In the genomic region with DNA sequence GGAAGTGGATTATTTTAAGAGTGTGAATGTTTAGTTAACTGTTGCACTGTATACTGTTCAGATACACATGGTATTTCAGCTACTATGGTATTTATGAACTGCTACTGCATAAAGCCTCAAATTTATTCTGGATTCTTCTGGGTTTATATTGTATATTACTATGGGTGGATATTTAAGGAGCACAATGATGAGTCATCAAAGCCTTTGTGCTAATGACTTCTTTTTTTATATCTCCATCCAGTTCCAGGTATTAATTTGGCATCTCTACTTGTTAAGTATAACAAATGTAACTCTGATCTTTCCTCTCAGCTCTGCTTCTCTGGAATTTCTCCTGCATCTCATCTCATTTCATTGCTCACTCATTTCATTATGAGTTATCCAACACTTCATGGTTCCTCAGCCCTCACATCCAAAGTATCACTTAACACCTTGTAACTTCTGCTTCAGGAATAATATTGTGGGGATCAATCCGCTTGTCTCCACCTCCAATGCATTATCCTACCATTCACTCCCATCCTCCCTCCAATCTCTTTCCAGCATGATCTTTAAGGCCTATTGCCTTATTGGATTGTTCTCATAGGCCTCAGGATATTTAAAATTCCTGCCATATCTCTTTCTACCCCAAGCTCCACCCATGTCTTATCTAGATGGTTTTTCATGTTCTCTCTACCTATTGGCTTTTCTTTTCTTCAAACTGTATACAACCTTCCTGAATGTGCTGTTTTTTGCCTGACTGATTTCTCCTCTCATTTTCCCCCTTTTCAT, we compare ENCODE assay signal across 4 cellular contexts.
TF ChIP-seq lines count a peak whose summit lies in the region.

No MANE protein-coding gene starts in this region.

TF ChIP-seq in SK-N-SH treated with all-trans-retinoic acid at 6 μM for 48 hours, 23 proteins besides CTCF, POLR2A, EP300 and RAD21 (continued from another document and continues in another):
- TF ChIP-seq, protein P1, sequence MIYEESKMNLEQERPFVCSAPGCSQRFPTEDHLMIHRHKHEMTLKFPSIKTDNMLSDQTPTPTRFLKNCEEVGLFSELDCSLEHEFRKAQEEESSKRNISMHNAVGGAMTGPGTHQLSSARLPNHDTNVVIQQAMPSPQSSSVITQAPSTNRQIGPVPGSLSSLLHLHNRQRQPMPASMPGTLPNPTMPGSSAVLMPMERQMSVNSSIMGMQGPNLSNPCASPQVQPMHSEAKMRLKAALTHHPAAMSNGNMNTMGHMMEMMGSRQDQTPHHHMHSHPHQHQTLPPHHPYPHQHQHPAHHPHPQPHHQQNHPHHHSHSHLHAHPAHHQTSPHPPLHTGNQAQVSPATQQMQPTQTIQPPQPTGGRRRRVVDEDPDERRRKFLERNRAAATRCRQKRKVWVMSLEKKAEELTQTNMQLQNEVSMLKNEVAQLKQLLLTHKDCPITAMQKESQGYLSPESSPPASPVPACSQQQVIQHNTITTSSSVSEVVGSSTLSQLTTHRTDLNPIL (CRISPR knock-in tag; IDR thresholded peaks at IDR 0.05; ENCODE audit: low read depth), result no peak
- no peak for TF ChIP-seq OSR1 (CRISPR knock-in tag; IDR thresholded peaks at IDR 0.05)
- TF ChIP-seq ARNTL (CRISPR knock-in tag; IDR thresholded peaks at IDR 0.05; ENCODE audit: borderline replicate concordance, low read depth), result no peak
- no peak for TF ChIP-seq ZNF70 (CRISPR knock-in tag; IDR thresholded peaks at IDR 0.05)
- TF ChIP-seq ZC3H10 (CRISPR knock-in tag; IDR thresholded peaks at IDR 0.05), result no peak
- TF ChIP-seq ZNF8 (CRISPR knock-in tag; IDR thresholded peaks at IDR 0.05), result no peak
- TF ChIP-seq TCF4 (CRISPR knock-in tag; IDR thresholded peaks at IDR 0.05; ENCODE audit: borderline replicate concordance), result no peak
- TF ChIP-seq, protein P2, sequence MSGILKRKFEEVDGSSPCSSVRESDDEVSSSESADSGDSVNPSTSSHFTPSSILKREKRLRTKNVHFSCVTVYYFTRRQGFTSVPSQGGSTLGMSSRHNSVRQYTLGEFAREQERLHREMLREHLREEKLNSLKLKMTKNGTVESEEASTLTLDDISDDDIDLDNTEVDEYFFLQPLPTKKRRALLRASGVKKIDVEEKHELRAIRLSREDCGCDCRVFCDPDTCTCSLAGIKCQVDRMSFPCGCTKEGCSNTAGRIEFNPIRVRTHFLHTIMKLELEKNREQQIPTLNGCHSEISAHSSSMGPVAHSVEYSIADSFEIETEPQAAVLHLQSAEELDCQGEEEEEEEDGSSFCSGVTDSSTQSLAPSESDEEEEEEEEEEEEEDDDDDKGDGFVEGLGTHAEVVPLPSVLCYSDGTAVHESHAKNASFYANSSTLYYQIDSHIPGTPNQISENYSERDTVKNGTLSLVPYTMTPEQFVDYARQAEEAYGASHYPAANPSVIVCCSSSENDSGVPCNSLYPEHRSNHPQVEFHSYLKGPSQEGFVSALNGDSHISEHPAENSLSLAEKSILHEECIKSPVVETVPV (CRISPR knock-in tag; IDR thresholded peaks at IDR 0.05), result no peak
- no peak for TF ChIP-seq GLIS3 (CRISPR knock-in tag; IDR thresholded peaks at IDR 0.05)
- no peak for TF ChIP-seq CSDC2 (CRISPR knock-in tag; IDR thresholded peaks at IDR 0.05)

TF ChIP-seq in SK-N-SH, 30 proteins besides CTCF, POLR2A, EP300 and RAD21 (continued from another document):
- TF ChIP-seq, protein P3, sequence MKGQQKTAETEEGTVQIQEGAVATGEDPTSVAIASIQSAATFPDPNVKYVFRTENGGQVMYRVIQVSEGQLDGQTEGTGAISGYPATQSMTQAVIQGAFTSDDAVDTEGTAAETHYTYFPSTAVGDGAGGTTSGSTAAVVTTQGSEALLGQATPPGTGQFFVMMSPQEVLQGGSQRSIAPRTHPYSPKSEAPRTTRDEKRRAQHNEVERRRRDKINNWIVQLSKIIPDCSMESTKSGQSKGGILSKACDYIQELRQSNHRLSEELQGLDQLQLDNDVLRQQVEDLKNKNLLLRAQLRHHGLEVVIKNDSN (IDR thresholded peaks at IDR 0.05; ENCODE audit: borderline replicate concordance, low read depth), result no peak
- no peak for TF ChIP-seq RCOR1 (IDR thresholded peaks at IDR 0.05; ENCODE audit: low read length)

TF ChIP-seq in GM23338, 12 proteins besides CTCF, POLR2A, EP300 and RAD21 (continued from another document):
- TF ChIP-seq, protein P4, sequence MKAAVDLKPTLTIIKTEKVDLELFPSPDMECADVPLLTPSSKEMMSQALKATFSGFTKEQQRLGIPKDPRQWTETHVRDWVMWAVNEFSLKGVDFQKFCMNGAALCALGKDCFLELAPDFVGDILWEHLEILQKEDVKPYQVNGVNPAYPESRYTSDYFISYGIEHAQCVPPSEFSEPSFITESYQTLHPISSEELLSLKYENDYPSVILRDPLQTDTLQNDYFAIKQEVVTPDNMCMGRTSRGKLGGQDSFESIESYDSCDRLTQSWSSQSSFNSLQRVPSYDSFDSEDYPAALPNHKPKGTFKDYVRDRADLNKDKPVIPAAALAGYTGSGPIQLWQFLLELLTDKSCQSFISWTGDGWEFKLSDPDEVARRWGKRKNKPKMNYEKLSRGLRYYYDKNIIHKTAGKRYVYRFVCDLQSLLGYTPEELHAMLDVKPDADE (IDR thresholded peaks at IDR 0.05), result no peak
- TF ChIP-seq JUNB (IDR thresholded peaks at IDR 0.05; ENCODE audit: unreplicated experiment), result no peak
TF ChIP-seq in GM23338: peak in this region for 0.

TF ChIP-seq in WTC11, 78 proteins besides CTCF, POLR2A, EP300 and RAD21 (continued from another document):
- TF ChIP-seq, protein P5, sequence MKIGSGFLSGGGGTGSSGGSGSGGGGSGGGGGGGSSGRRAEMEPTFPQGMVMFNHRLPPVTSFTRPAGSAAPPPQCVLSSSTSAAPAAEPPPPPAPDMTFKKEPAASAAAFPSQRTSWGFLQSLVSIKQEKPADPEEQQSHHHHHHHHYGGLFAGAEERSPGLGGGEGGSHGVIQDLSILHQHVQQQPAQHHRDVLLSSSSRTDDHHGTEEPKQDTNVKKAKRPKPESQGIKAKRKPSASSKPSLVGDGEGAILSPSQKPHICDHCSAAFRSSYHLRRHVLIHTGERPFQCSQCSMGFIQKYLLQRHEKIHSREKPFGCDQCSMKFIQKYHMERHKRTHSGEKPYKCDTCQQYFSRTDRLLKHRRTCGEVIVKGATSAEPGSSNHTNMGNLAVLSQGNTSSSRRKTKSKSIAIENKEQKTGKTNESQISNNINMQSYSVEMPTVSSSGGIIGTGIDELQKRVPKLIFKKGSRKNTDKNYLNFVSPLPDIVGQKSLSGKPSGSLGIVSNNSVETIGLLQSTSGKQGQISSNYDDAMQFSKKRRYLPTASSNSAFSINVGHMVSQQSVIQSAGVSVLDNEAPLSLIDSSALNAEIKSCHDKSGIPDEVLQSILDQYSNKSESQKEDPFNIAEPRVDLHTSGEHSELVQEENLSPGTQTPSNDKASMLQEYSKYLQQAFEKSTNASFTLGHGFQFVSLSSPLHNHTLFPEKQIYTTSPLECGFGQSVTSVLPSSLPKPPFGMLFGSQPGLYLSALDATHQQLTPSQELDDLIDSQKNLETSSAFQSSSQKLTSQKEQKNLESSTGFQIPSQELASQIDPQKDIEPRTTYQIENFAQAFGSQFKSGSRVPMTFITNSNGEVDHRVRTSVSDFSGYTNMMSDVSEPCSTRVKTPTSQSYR (CRISPR knock-in tag; IDR thresholded peaks at IDR 0.05), result no peak
- TF ChIP-seq KAT7 (CRISPR knock-in tag; IDR thresholded peaks at IDR 0.05; ENCODE audit: borderline replicate concordance) (no peak), CREB1 (CRISPR knock-in tag; IDR thresholded peaks at IDR 0.05) (no peak), SMAD3 (CRISPR knock-in tag; IDR thresholded peaks at IDR 0.05; ENCODE audit: borderline replicate concordance) (no peak), HMGA2 (CRISPR knock-in tag; IDR thresholded peaks at IDR 0.05) (no peak), ZNF219 (CRISPR knock-in tag; IDR thresholded peaks at IDR 0.05; ENCODE audit: borderline replicate concordance) (no peak), ELF4 (CRISPR knock-in tag; IDR thresholded peaks at IDR 0.05; ENCODE audit: low read depth) (no peak), NR3C1 (CRISPR knock-in tag; conservative IDR thresholded peaks at IDR 0.05; ENCODE audit: low read depth) (no peak), JUN (CRISPR knock-in tag; IDR thresholded peaks at IDR 0.05) (no peak), SP1 (CRISPR knock-in tag; conservative IDR thresholded peaks at IDR 0.05) (no peak), ZNF423 (CRISPR knock-in tag; IDR thresholded peaks at IDR 0.05) (no peak)
- TF ChIP-seq, protein P3 (CRISPR knock-in tag; IDR thresholded peaks at IDR 0.05), result no peak
- TF ChIP-seq, protein P6, sequence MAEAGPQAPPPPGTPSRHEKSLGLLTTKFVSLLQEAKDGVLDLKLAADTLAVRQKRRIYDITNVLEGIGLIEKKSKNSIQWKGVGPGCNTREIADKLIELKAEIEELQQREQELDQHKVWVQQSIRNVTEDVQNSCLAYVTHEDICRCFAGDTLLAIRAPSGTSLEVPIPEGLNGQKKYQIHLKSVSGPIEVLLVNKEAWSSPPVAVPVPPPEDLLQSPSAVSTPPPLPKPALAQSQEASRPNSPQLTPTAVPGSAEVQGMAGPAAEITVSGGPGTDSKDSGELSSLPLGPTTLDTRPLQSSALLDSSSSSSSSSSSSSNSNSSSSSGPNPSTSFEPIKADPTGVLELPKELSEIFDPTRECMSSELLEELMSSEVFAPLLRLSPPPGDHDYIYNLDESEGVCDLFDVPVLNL (CRISPR knock-in tag; IDR thresholded peaks at IDR 0.05; ENCODE audit: borderline replicate concordance, low read depth), result no peak
- TF ChIP-seq, protein P7, sequence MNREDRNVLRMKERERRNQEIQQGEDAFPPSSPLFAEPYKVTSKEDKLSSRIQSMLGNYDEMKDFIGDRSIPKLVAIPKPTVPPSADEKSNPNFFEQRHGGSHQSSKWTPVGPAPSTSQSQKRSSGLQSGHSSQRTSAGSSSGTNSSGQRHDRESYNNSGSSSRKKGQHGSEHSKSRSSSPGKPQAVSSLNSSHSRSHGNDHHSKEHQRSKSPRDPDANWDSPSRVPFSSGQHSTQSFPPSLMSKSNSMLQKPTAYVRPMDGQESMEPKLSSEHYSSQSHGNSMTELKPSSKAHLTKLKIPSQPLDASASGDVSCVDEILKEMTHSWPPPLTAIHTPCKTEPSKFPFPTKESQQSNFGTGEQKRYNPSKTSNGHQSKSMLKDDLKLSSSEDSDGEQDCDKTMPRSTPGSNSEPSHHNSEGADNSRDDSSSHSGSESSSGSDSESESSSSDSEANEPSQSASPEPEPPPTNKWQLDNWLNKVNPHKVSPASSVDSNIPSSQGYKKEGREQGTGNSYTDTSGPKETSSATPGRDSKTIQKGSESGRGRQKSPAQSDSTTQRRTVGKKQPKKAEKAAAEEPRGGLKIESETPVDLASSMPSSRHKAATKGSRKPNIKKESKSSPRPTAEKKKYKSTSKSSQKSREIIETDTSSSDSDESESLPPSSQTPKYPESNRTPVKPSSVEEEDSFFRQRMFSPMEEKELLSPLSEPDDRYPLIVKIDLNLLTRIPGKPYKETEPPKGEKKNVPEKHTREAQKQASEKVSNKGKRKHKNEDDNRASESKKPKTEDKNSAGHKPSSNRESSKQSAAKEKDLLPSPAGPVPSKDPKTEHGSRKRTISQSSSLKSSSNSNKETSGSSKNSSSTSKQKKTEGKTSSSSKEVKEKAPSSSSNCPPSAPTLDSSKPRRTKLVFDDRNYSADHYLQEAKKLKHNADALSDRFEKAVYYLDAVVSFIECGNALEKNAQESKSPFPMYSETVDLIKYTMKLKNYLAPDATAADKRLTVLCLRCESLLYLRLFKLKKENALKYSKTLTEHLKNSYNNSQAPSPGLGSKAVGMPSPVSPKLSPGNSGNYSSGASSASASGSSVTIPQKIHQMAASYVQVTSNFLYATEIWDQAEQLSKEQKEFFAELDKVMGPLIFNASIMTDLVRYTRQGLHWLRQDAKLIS (CRISPR knock-in tag; IDR thresholded peaks at IDR 0.05; ENCODE audit: borderline replicate concordance), result no peak
